Comparison of ENCODE assay signal across 1 cellular context in genomic region chr1:214547747-214548146, GRCh38.
TF ChIP-seq lines count a peak whose summit lies in the region.

No MANE protein-coding gene starts in this region.

TF ChIP-seq in GM12878, 131 proteins besides CTCF, POLR2A, EP300 and RAD21:
- TF ChIP-seq ZBTB40 (IDR thresholded peaks at IDR 0.05; ENCODE audit: borderline replicate concordance) (peak; percentile 85; the same call in 1 of the 2 replicates), BCLAF1 (IDR thresholded peaks at IDR 0.05) (no peak), ZNF384 (IDR thresholded peaks at IDR 0.05; ENCODE audit: borderline replicate concordance, low read depth, low read length) (peak; percentile 53; the same call in 1 of the 2 replicates)
